17 cellular contexts compared by ENCODE assay signal in the genomic region with DNA sequence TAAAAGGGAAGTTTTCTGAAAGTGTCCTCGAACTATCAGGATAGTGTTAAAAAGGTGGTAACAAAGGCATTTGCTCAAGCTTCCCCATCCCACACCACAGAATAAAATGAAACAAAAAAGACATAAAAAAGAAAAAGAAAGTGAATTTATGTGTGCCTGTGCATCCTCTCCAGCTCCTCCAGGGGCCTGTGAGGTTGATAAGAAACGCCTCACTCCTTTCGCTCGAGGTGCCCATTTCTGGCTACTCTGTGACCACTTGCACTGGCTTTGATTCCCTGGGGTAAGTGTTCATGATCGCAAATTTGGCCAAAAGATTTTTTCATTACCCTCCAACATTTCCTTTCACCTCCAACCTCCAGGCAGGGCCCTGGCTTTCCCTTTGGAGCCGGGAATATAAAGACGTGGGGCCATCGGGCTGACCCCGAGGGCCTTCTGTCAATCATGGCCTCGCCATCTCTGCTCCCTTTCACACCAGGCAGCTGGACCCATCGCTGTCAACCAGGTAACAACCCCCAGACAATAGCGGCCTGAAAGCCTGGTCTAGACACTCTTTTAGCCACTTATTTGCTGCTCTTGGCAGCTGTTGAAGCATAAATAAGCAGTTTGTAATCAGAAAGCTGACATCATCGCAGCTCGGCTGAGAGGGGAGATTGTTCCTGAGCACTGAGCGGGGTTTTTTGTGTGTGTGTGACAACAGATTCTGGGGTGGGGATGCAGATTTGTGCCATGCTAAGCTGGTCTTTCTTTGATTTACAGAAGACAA.
DNase-seq lines count a peak whose midpoint lies in the region; ATAC-seq lines count a peak whose summit lies in the region.
"Had no signal": no experiment of that assay in that cellular context is flagged by ENCODE, and none has a peak within 500 bp of the region (broad histone marks: within the 10 kb centered on the region; RNA-seq: fewer than 3 reads in every experiment).

No MANE protein-coding gene starts in this region.

- peak overlapping the region; percentile 87 for H3K27ac ChIP-seq in layer of hippocampus (ENCODE audit: low read depth, low read length)
- H3K27ac ChIP-seq: PC-9, skin epidermis, transverse colon had no signal

- DNase-seq in NCI-H510A treated with DMSO at 0.1 percent for 48 hours (lab: John Stamatoyannopoulos, UW) (peak; percentile 52), NCI-H510A (lab: John Stamatoyannopoulos, UW) (no peak), amygdala (lab: John Stamatoyannopoulos, UW) (peak in 47 of 56 donors; percentile 23 to 86 (median 63)), middle frontal gyrus (ENCODE audit: extremely low spot score, low spot score) (no peak), iPS-NIHi11 (ENCODE audit: low spot score) (no peak)
- DNase-seq in effector CD4-positive, alpha-beta T cell, result no peak
- DNase-seq: activated CD4-positive, alpha-beta T cell treated with anti-CD3 and anti-CD28 coated beads, Interleukin-2, amount 10 ng/mL, durations not matched to agents 7 days and 5 days; activated naive CD8-positive, alpha-beta T cell treated with anti-CD3 and anti-CD28 coated beads for 36 hours; activated T-cell treated with anti-CD3 and anti-CD28 coated beads, Interleukin-2, amount 50 U/mL, for 1 hour; CD4-positive, CD25-positive, alpha-beta regulatory T cell; H7; NCI-H446; PC-9; transverse colon had no signal

- no peak for ATAC-seq in GM18861 (IDR thresholded peaks at IDR 0.05; ENCODE audit: unreplicated experiment)

- H3K27me3 ChIP-seq in layer of hippocampus (ENCODE audit: control insufficient read depth, insufficient read depth, low read length), result no peaks in the 10 kb centered on the region

Comparison
In these comparisons a context has a peak if more than half of its experiments do, and no peak if none do; other contexts are left out.
1. DNase-seq: peak in NCI-H510A treated with DMSO at 0.1 percent for 48 hours (single experiment) and amygdala (47 of 56); none in NCI-H510A (single experiment), middle frontal gyrus (single experiment), effector CD4-positive, alpha-beta T cell (single experiment) and iPS-NIHi11 (single experiment).